14 cellular contexts compared by ENCODE assay signal in genomic region chr3:107651782-107652181, GRCh38.
DNase-seq lines count a peak whose midpoint lies in the region; ATAC-seq and TF ChIP-seq lines count a peak whose summit lies in the region.
"Had no signal": no experiment of that assay in that cellular context is flagged by ENCODE, and none has a peak within 500 bp of the region (broad histone marks: within the 10 kb centered on the region; RNA-seq: fewer than 3 reads in every experiment).

No MANE protein-coding gene starts in this region.

- H3K27ac Mint-ChIP-seq in activated CD8-positive, alpha-beta memory T cell treated with anti-CD3 and anti-CD28 coated beads, Interleukin-2, amount 10 ng/mL, durations not matched to agents 7 days and 5 days: peak overlapping the region; percentile 37
- H3K27ac Mint-ChIP-seq in nephron progenitor cell: peak overlapping the region; percentile 24

- peaks cover 15% of the 10 kb centered on the region for H3K36me3 Mint-ChIP-seq in activated CD8-positive, alpha-beta memory T cell treated with anti-CD3 and anti-CD28 coated beads, Interleukin-2, amount 10 ng/mL, durations not matched to agents 7 days and 5 days
- H3K36me3 Mint-ChIP-seq in nephron progenitor cell (ENCODE audit: low read depth): peaks cover 57% of the 10 kb centered on the region

- CTCF ChIA-PET in activated CD8-positive, alpha-beta memory T cell treated with anti-CD3 and anti-CD28 coated beads, Interleukin-2, amount 10 ng/mL, durations not matched to agents 7 days and 5 days (lab: Charles Lee): no interaction called here

- no peak for TF ChIP-seq CTCF in nephron progenitor cell (IDR thresholded peaks at IDR 0.05)

- H3K4me3 Mint-ChIP-seq in activated CD8-positive, alpha-beta memory T cell treated with anti-CD3 and anti-CD28 coated beads, Interleukin-2, amount 10 ng/mL, durations not matched to agents 7 days and 5 days: peak overlapping the region; percentile 27
- H3K4me3 Mint-ChIP-seq in nephron progenitor cell: no peak overlapping the region
- H3K4me3 Mint-ChIP-seq: immature natural killer cell had no signal

- H3K9me3 Mint-ChIP-seq in activated CD8-positive, alpha-beta memory T cell treated with anti-CD3 and anti-CD28 coated beads, Interleukin-2, amount 10 ng/mL, durations not matched to agents 7 days and 5 days (ENCODE audit: low read depth): no peaks in the 10 kb centered on the region
- peaks cover 22% of the 10 kb centered on the region for H3K9me3 Mint-ChIP-seq in nephron progenitor cell
- H3K9me3 Mint-ChIP-seq: immature natural killer cell had no signal

- peaks cover 13% of the 10 kb centered on the region for H3K4me1 Mint-ChIP-seq in activated CD8-positive, alpha-beta memory T cell treated with anti-CD3 and anti-CD28 coated beads, Interleukin-2, amount 10 ng/mL, durations not matched to agents 7 days and 5 days
- H3K4me1 Mint-ChIP-seq in nephron progenitor cell: peaks cover 7% of the 10 kb centered on the region

- no peak for DNase-seq in activated CD8-positive, alpha-beta memory T cell treated with anti-CD3 and anti-CD28 coated beads, Interleukin-2, amount 10 ng/mL, durations not matched to agents 7 days and 5 days
- no peak for DNase-seq in activated CD8-positive, alpha-beta memory T cell treated with anti-CD3 and anti-CD28 coated beads for 24 hours
- DNase-seq in nephron progenitor cell (no peak), DMS153 (lab: John Stamatoyannopoulos, UW) (no peak)
- no peak for DNase-seq in activated CD4-positive, alpha-beta T cell treated with anti-CD3 and anti-CD28 coated beads, Interleukin-2, amount 50 U/mL, for 48 hours
- no peak for DNase-seq in activated CD4-positive, alpha-beta T cell treated with anti-CD3 and anti-CD28 coated beads for 4 hours
- DNase-seq: activated gamma-delta T cell treated with Interleukin-2 at 50 U/mL for 16 hours, cerebellar nuclear complex, GOT3, immature natural killer cell, NCI-H187 had no signal

- no peaks in the 10 kb centered on the region for H3K27me3 Mint-ChIP-seq in activated CD8-positive, alpha-beta memory T cell treated with anti-CD3 and anti-CD28 coated beads, Interleukin-2, amount 10 ng/mL, durations not matched to agents 7 days and 5 days
- peaks cover 4% of the 10 kb centered on the region for H3K27me3 Mint-ChIP-seq in nephron progenitor cell (ENCODE audit: low read depth, poor library complexity)

- ATAC-seq in activated CD8-positive, alpha-beta memory T cell treated with anti-CD3 and anti-CD28 coated beads, Interleukin-2, amount 10 ng/mL, durations not matched to agents 7 days and 5 days: peak; percentile 39
- ATAC-seq in GM21723 (IDR thresholded peaks at IDR 0.05; ENCODE audit: unreplicated experiment) (peak; percentile 85), HG03354 (IDR thresholded peaks at IDR 0.05; ENCODE audit: poor library complexity, severe bottlenecking, unreplicated experiment) (peak; percentile 93)
- ATAC-seq: sciatic nerve had no signal

Comparison
In these comparisons a context has a peak if more than half of its experiments do, and no peak if none do; other contexts are left out.
1. ATAC-seq: peak in every context shown above with its lines; median percentile 93 in HG03354; 85 in GM21723; 39 in activated CD8-positive, alpha-beta memory T cell treated with anti-CD3 and anti-CD28 coated beads, Interleukin-2, amount 10 ng/mL, durations not matched to agents 7 days and 5 days.